ENCODE assay signal across 1 cellular context in genomic region chr5:74684900-74685851, GRCh38.
TF ChIP-seq lines count a peak whose summit lies in the region.

HEXB (plus strand) TSS chr5:74685233; CDS start chr5:74685261, 28 bp downstream.

TF ChIP-seq in K562, 482 proteins besides CTCF, POLR2A, EP300 and RAD21 (continued from another document and continues in another):
- TF ChIP-seq ZNF277 (CRISPR knock-in tag; IDR thresholded peaks at IDR 0.05; ENCODE audit: borderline replicate concordance) (no peak), ZNF79 (CRISPR knock-in tag; IDR thresholded peaks at IDR 0.05; ENCODE audit: low read depth) (no peak), TAF1 (IDR thresholded peaks at IDR 0.05; ENCODE audit: control insufficient read depth, extremely low read depth, insufficient read depth, low read length, severe bottlenecking) (peak; percentile 69), HNRNPH1 (optimal IDR thresholded peaks at IDR 0.05; ENCODE audit: low read depth, low read length) (no peak), ETV6 (IDR thresholded peaks at IDR 0.05; ENCODE audit: borderline replicate concordance in 1 of 2, low read depth in 2 of 2, low read length in 1 of 2) (peak in 1 of 2 experiments; percentile 33; a peak in 1 of 4 replicates), ETV6 (CRISPR knock-in tag; IDR thresholded peaks at IDR 0.05; ENCODE audit: borderline replicate concordance) (no peak), SREBF1 (IDR thresholded peaks at IDR 0.05; ENCODE audit: borderline replicate concordance, low read depth, low read length) (no peak), CTBP1 (IDR thresholded peaks at IDR 0.05; ENCODE audit: borderline replicate concordance) (peak; percentile 32; the same call in 1 of the 2 replicates), TRIM28 (IDR thresholded peaks at IDR 0.05) (no peak), HDAC8 (tag; IDR thresholded peaks at IDR 0.05) (no peak), NCOA4 (IDR thresholded peaks at IDR 0.05; ENCODE audit: partially characterized antibody) (no peak), TAF9B (IDR thresholded peaks at IDR 0.05; ENCODE audit: partially characterized antibody) (peak; percentile 41), TCF3 (CRISPR knock-in tag; IDR thresholded peaks at IDR 0.05) (no peak), MEF2D (tag; conservative IDR thresholded peaks at IDR 0.05; ENCODE audit: low read depth) (no peak), ESRRA (IDR thresholded peaks at IDR 0.05; ENCODE audit: borderline replicate concordance, low read depth) (peak; percentile 15; the same call in 1 of the 2 replicates), USF1 (CRISPR knock-in tag; IDR thresholded peaks at IDR 0.05) (peak; percentile 78), RCOR1 (IDR thresholded peaks at IDR 0.05; ENCODE audit: borderline replicate concordance in 1 of 2, low read depth in 2 of 2, low read length in 2 of 2) (no peak; a peak in 1 of 4 replicates), KLF6 (CRISPR knock-in tag; IDR thresholded peaks at IDR 0.05; ENCODE audit: borderline replicate concordance) (no peak), ZNF133 (CRISPR knock-in tag; IDR thresholded peaks at IDR 0.05) (no peak), RBM39 (optimal IDR thresholded peaks at IDR 0.05; ENCODE audit: low read depth, low read length) (no peak), SP2 (IDR thresholded peaks at IDR 0.05; ENCODE audit: extremely low read depth, low read depth, low read length, poor library complexity, severe bottlenecking) (no peak), ATF1 (CRISPR knock-in tag; IDR thresholded peaks at IDR 0.05) (no peak), ATF1 (tag; IDR thresholded peaks at IDR 0.05) (peak; percentile 46; the same call in 1 of the 2 replicates), FOXP4 (CRISPR knock-in tag; IDR thresholded peaks at IDR 0.05; ENCODE audit: borderline replicate concordance) (peak; percentile 55; the same call in 1 of the 2 replicates), ZBTB5 (IDR thresholded peaks at IDR 0.05) (no peak), ZSCAN32 (CRISPR knock-in tag; IDR thresholded peaks at IDR 0.05) (no peak), ZNF561 (CRISPR knock-in tag; conservative IDR thresholded peaks at IDR 0.05) (no peak), HDAC2 (IDR thresholded peaks at IDR 0.05) (0 out of 2 replicates have a peak, but pooled peaks have one; percentile 35), RBFOX2 (IDR thresholded peaks at IDR 0.05; ENCODE audit: low read depth, low read length) (peak; percentile 95), SMARCA4 (IDR thresholded peaks at IDR 0.05) (no peak), E2F6 (IDR thresholded peaks at IDR 0.05; ENCODE audit: borderline replicate concordance in 1 of 2, extremely low read depth in 1 of 2, insufficient read depth in 1 of 2, insufficient read length in 1 of 2, low read depth in 1 of 2, low read length in 1 of 2, poor library complexity in 1 of 2, severe bottlenecking in 1 of 2) (peak; percentile 57 to 86)
- TF ChIP-seq, protein P1, sequence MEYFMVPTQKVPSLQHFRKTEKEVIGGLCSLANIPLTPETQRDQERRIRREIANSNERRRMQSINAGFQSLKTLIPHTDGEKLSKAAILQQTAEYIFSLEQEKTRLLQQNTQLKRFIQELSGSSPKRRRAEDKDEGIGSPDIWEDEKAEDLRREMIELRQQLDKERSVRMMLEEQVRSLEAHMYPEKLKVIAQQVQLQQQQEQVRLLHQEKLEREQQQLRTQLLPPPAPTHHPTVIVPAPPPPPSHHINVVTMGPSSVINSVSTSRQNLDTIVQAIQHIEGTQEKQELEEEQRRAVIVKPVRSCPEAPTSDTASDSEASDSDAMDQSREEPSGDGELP (CRISPR knock-in tag; IDR thresholded peaks at IDR 0.05; ENCODE audit: borderline replicate concordance): peak; percentile 87
- TF ChIP-seq, protein P2, sequence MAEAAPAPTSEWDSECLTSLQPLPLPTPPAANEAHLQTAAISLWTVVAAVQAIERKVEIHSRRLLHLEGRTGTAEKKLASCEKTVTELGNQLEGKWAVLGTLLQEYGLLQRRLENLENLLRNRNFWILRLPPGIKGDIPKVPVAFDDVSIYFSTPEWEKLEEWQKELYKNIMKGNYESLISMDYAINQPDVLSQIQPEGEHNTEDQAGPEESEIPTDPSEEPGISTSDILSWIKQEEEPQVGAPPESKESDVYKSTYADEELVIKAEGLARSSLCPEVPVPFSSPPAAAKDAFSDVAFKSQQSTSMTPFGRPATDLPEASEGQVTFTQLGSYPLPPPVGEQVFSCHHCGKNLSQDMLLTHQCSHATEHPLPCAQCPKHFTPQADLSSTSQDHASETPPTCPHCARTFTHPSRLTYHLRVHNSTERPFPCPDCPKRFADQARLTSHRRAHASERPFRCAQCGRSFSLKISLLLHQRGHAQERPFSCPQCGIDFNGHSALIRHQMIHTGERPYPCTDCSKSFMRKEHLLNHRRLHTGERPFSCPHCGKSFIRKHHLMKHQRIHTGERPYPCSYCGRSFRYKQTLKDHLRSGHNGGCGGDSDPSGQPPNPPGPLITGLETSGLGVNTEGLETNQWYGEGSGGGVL (CRISPR knock-in tag; IDR thresholded peaks at IDR 0.05): no peak
- TF ChIP-seq, protein P3, sequence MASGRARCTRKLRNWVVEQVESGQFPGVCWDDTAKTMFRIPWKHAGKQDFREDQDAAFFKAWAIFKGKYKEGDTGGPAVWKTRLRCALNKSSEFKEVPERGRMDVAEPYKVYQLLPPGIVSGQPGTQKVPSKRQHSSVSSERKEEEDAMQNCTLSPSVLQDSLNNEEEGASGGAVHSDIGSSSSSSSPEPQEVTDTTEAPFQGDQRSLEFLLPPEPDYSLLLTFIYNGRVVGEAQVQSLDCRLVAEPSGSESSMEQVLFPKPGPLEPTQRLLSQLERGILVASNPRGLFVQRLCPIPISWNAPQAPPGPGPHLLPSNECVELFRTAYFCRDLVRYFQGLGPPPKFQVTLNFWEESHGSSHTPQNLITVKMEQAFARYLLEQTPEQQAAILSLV (tag; IDR thresholded peaks at IDR 0.05): no peak
- TF ChIP-seq, protein P4, sequence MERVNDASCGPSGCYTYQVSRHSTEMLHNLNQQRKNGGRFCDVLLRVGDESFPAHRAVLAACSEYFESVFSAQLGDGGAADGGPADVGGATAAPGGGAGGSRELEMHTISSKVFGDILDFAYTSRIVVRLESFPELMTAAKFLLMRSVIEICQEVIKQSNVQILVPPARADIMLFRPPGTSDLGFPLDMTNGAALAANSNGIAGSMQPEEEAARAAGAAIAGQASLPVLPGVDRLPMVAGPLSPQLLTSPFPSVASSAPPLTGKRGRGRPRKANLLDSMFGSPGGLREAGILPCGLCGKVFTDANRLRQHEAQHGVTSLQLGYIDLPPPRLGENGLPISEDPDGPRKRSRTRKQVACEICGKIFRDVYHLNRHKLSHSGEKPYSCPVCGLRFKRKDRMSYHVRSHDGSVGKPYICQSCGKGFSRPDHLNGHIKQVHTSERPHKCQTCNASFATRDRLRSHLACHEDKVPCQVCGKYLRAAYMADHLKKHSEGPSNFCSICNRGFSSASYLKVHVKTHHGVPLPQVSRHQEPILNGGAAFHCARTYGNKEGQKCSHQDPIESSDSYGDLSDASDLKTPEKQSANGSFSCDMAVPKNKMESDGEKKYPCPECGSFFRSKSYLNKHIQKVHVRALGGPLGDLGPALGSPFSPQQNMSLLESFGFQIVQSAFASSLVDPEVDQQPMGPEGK (CRISPR knock-in tag; IDR thresholded peaks at IDR 0.05; ENCODE audit: borderline replicate concordance): no peak
- TF ChIP-seq, protein P5, sequence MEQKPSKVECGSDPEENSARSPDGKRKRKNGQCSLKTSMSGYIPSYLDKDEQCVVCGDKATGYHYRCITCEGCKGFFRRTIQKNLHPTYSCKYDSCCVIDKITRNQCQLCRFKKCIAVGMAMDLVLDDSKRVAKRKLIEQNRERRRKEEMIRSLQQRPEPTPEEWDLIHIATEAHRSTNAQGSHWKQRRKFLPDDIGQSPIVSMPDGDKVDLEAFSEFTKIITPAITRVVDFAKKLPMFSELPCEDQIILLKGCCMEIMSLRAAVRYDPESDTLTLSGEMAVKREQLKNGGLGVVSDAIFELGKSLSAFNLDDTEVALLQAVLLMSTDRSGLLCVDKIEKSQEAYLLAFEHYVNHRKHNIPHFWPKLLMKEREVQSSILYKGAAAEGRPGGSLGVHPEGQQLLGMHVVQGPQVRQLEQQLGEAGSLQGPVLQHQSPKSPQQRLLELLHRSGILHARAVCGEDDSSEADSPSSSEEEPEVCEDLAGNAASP (IDR thresholded peaks at IDR 0.05): no peak
